ENCODE assay signal across 1 cellular context in the genomic region with DNA sequence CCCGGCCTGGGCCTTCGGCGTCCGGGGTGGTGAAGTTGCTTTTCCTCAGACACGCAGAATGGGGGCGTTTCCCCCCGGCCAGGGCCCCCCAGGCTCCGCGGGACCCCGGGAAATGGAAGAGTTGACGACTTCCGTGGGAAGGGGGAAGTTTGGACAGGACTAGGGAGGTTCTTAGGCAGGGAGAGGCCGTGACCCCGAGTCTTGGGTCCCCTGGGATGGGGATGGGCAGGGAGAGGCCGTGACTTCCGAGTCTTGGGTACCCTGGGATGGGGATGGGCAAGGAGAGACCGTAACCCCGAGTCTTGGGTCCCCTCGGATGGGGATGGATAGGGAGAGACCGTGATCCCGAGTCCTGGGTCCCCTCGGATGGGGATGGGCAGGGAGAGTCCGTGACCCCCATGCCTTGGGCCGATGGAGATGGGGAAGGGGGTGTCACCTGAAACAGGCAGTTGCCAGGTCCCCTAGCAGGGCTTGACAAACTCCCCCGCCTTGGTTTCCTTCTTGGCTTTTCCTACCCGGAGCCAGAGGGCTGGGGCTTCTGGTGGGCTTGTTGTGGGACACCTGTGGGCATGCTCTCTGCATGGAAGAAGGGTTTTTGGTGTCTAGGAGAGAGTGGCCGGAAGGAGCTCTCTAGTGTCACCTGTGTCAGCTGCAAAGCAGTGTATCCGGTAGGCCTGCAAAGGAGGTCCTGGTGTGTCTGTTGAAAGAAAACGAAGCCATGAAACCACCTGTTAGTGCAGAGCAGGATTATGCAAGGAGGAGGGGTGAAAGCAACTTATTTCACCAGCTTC.
TF ChIP-seq lines count a peak whose summit lies in the region.

No MANE protein-coding gene starts in this region.

TF ChIP-seq in GM12878, 131 proteins besides CTCF, POLR2A, EP300 and RAD21 (continued from another document):
- TF ChIP-seq, protein P1, sequence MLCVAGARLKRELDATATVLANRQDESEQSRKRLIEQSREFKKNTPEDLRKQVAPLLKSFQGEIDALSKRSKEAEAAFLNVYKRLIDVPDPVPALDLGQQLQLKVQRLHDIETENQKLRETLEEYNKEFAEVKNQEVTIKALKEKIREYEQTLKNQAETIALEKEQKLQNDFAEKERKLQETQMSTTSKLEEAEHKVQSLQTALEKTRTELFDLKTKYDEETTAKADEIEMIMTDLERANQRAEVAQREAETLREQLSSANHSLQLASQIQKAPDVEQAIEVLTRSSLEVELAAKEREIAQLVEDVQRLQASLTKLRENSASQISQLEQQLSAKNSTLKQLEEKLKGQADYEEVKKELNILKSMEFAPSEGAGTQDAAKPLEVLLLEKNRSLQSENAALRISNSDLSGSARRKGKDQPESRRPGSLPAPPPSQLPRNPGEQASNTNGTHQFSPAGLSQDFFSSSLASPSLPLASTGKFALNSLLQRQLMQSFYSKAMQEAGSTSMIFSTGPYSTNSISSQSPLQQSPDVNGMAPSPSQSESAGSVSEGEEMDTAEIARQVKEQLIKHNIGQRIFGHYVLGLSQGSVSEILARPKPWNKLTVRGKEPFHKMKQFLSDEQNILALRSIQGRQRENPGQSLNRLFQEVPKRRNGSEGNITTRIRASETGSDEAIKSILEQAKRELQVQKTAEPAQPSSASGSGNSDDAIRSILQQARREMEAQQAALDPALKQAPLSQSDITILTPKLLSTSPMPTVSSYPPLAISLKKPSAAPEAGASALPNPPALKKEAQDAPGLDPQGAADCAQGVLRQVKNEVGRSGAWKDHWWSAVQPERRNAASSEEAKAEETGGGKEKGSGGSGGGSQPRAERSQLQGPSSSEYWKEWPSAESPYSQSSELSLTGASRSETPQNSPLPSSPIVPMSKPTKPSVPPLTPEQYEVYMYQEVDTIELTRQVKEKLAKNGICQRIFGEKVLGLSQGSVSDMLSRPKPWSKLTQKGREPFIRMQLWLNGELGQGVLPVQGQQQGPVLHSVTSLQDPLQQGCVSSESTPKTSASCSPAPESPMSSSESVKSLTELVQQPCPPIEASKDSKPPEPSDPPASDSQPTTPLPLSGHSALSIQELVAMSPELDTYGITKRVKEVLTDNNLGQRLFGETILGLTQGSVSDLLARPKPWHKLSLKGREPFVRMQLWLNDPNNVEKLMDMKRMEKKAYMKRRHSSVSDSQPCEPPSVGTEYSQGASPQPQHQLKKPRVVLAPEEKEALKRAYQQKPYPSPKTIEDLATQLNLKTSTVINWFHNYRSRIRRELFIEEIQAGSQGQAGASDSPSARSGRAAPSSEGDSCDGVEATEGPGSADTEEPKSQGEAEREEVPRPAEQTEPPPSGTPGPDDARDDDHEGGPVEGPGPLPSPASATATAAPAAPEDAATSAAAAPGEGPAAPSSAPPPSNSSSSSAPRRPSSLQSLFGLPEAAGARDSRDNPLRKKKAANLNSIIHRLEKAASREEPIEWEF (IDR thresholded peaks at IDR 0.05; ENCODE audit: insufficient replicate concordance, low read depth, low read length): no peak
- TF ChIP-seq BACH1 (IDR thresholded peaks at IDR 0.05; ENCODE audit: borderline replicate concordance) (no peak), TARDBP (IDR thresholded peaks at IDR 0.05; ENCODE audit: borderline replicate concordance) (no peak)
